In genomic region chr19:2558131-2558530, GRCh38 we compare ENCODE assay signal across 1 cellular context.
TF ChIP-seq lines count a peak whose summit lies in the region.

No MANE protein-coding gene starts in this region.

TF ChIP-seq in GM12878, 131 proteins besides CTCF, POLR2A, EP300 and RAD21:
- TF ChIP-seq NFIC (IDR thresholded peaks at IDR 0.05; ENCODE audit: low read depth, low read length) = 0 out of 2 replicates have a peak, but pooled peaks have one; percentile 16
- 0 out of 2 replicates have a peak, but pooled peaks have one; percentile 10 for TF ChIP-seq RUNX3 (IDR thresholded peaks at IDR 0.05; ENCODE audit: low read length)
